Comparison of ENCODE assay signal across 15 cellular contexts in genomic region chr10:114593816-114594468, GRCh38.
DNase-seq lines count a peak whose midpoint lies in the region; ATAC-seq and TF ChIP-seq lines count a peak whose summit lies in the region.
"Had no signal": no experiment of that assay in that cellular context is flagged by ENCODE, and none has a peak within 500 bp of the region (broad histone marks: within the 10 kb centered on the region; RNA-seq: fewer than 3 reads in every experiment).

No MANE protein-coding gene starts in this region.

- no TSS peak for BruUV-seq in Panc1 (replicated peaks; lab: Mats Ljungman, UMichigan)

- no peak overlapping the region for H2AFZ ChIP-seq in hepatocyte
- H2AFZ ChIP-seq: GM23338 had no signal

- H3K9me3 ChIP-seq in left ventricle myocardium inferior (replicated peaks), result peaks cover 3% of the 10 kb centered on the region
- no peaks in the 10 kb centered on the region for H3K9me3 ChIP-seq in Panc1 (ENCODE audit: control insufficient read depth, insufficient read depth, low read depth, low read length)
- H3K9me3 ChIP-seq in hepatocyte (ENCODE audit: low read depth), result no peaks in the 10 kb centered on the region
- peaks cover 0 to 6% (median 0%) of the 10 kb centered on the region in 4 donors for H3K9me3 ChIP-seq in esophagus muscularis mucosa
- H3K9me3 ChIP-seq: BLaER1 had no signal

- H3K79me2 ChIP-seq in hepatocyte, result no peaks in the 10 kb centered on the region

- no peak for DNase-seq in activated CD4-positive, CD25-positive, alpha-beta regulatory T cell treated with anti-CD3 and anti-CD28 coated beads, Interleukin-2, amount 50 U/mL, for 72 hours
- DNase-seq in left ventricle myocardium inferior (no peak), cardiac septum (ENCODE audit: low spot score) (no peak), Panc1 (ENCODE audit: low read depth, low spot score) (no peak), hepatocyte (ENCODE audit: low spot score) (no peak), esophagus muscularis mucosa (ENCODE audit: extremely low spot score) (no peak)
- DNase-seq: AML-193, DMS53, GF-D8, H7 had no signal

- H3K27me3 ChIP-seq in left ventricle myocardium inferior (ENCODE audit: low read depth) (no peaks in the 10 kb centered on the region), Panc1 (ENCODE audit: control insufficient read depth, insufficient read depth, low read length) (no peaks in the 10 kb centered on the region), hepatocyte (no peaks in the 10 kb centered on the region), esophagus muscularis mucosa (no peaks in the 10 kb centered on the region)
- H3K27me3 ChIP-seq: BLaER1 had no signal

- H3K9me2 ChIP-seq in hepatocyte (replicated peaks; ENCODE audit: insufficient read depth), result no peaks in the 10 kb centered on the region

- peaks cover 94% of the 10 kb centered on the region for H3K4me1 ChIP-seq in left ventricle myocardium inferior
- peaks cover 17% of the 10 kb centered on the region for H3K4me1 ChIP-seq in Panc1 (ENCODE audit: control insufficient read depth, insufficient read depth, low read length)
- peaks cover 6% of the 10 kb centered on the region for H3K4me1 ChIP-seq in hepatocyte (ENCODE audit: insufficient read depth)
- H3K4me1 ChIP-seq in esophagus muscularis mucosa, result peaks cover 0 to 18% (median 0%) of the 10 kb centered on the region in 4 donors
- H3K4me1 ChIP-seq: BLaER1 had no signal

- H3K4me2 ChIP-seq in hepatocyte, result no peak overlapping the region
- H3K4me2 ChIP-seq: BLaER1, GM23338 had no signal

- H3K4me3 ChIP-seq in left ventricle myocardium inferior, result no peak overlapping the region
- no peak overlapping the region for H3K4me3 ChIP-seq in Panc1 (ENCODE audit: low read depth in 2 of 2, low read length in 2 of 2)
- no peak overlapping the region for H3K4me3 ChIP-seq in hepatocyte
- no peak overlapping the region for H3K4me3 ChIP-seq in esophagus muscularis mucosa
- H3K4me3 ChIP-seq: BLaER1, GM23338 had no signal

- in situ Hi-C loops in Panc1 (cut with HindIII; ENCODE audit: low pct_unique_long_range_greater_than_20kb, low sequenced_read_pairs), result no loop called here

- CTCF ChIA-PET in Panc1 (lab: Charles Lee), result no interaction called here

- TF ChIP-seq CTCF in left ventricle myocardium inferior (IDR thresholded peaks at IDR 0.05; ENCODE audit: borderline replicate concordance) (no peak), Panc1 (IDR thresholded peaks at IDR 0.05) (no peak), hepatocyte (IDR thresholded peaks at IDR 0.05; ENCODE audit: poor library complexity) (no peak), esophagus muscularis mucosa (IDR thresholded peaks at IDR 0.05) (no peak)

- no peak for TF ChIP-seq POLR2A in esophagus muscularis mucosa (IDR thresholded peaks at IDR 0.05; ENCODE audit: low read depth)

- WGBS in hepatocyte (ENCODE audit: low lambda C conversion rate, missing lambda C conversion rate), result 100% methylated on average over 1 of the region's 1 CpG
- 93% methylated on average over 1 of the region's 1 CpG for WGBS in esophagus muscularis mucosa

- TF ChIP-seq EP300 in esophagus muscularis mucosa (IDR thresholded peaks at IDR 0.05), result no peak

- H4K20me1 ChIP-seq in hepatocyte (ENCODE audit: insufficient read depth, poor library complexity, severe bottlenecking), result no peaks in the 10 kb centered on the region
- H4K20me1 ChIP-seq: BLaER1 had no signal

- ATAC-seq in activated CD4-positive, CD25-positive, alpha-beta regulatory T cell treated with anti-CD3 and anti-CD28 coated beads, Interleukin-2, amount 50 U/mL, for 24 hours, result peak; percentile 44 to 64
- no peak for ATAC-seq in Panc1
- no peak for ATAC-seq in GM19455 (IDR thresholded peaks at IDR 0.05; ENCODE audit: unreplicated experiment)
- ATAC-seq: GM23338 had no signal

- POLR2A ChIA-PET in Panc1 (lab: Charles Lee), result interaction anchor here (0.6 kb wide), 1 partner anchor 223 kb away, joined by 3 read pairs; no protein-coding TSS in a partner anchor

- intact Hi-C loops in left ventricle myocardium inferior (cut with micrococcal nuclease) (no loop called here), cardiac septum (cut with DNase I) (no loop called here), Panc1 (cut with micrococcal nuclease; ENCODE audit: unreplicated experiment) (no loop called here), esophagus muscularis mucosa (cut with DNase I) (no loop called here)

- H3K27ac ChIP-seq in left ventricle myocardium inferior (replicated peaks), result peak overlapping the region; percentile 42
- peak overlapping the region; percentile 68 for H3K27ac ChIP-seq in Panc1 (ENCODE audit: low read length)
- peak overlapping the region; percentile 19 for H3K27ac ChIP-seq in hepatocyte
- no peak overlapping the region for H3K27ac ChIP-seq in esophagus muscularis mucosa (replicated peaks in 1 of 4)
- H3K27ac ChIP-seq: 22Rv1, BLaER1 had no signal

- H3K36me3 ChIP-seq in left ventricle myocardium inferior, result peaks cover 42% of the 10 kb centered on the region
- H3K36me3 ChIP-seq in Panc1 (ENCODE audit: control insufficient read depth, insufficient read depth, low read length), result 0 out of 2 replicates have a peak, but pooled peaks cover 5% of the 10 kb centered on the region
- H3K36me3 ChIP-seq in hepatocyte (replicated peaks; ENCODE audit: insufficient read depth, low read depth), result no peaks in the 10 kb centered on the region
- peaks cover 0 to 23% (median 0%) of the 10 kb centered on the region in 4 donors for H3K36me3 ChIP-seq in esophagus muscularis mucosa
- H3K36me3 ChIP-seq: BLaER1 had no signal

Comparison
In these comparisons a context has a peak if more than half of its experiments do, and no peak if none do; other contexts are left out.
1. ATAC-seq: peak in activated CD4-positive, CD25-positive, alpha-beta regulatory T cell treated with anti-CD3 and anti-CD28 coated beads, Interleukin-2, amount 50 U/mL, for 24 hours (2 of 2); none in Panc1 (single experiment) and GM19455 (single experiment).
2. H3K27ac ChIP-seq: peak in left ventricle myocardium inferior (single experiment), Panc1 (single experiment) and hepatocyte (single experiment); none in esophagus muscularis mucosa (0 of 4).